ENCODE assay signal across 27 cellular contexts in genomic region chr12:67471810-67472209, GRCh38.
DNase-seq lines count a peak whose midpoint lies in the region; ATAC-seq and TF ChIP-seq lines count a peak whose summit lies in the region.
"Had no signal": no experiment of that assay in that cellular context is flagged by ENCODE, and none has a peak within 500 bp of the region (broad histone marks: within the 10 kb centered on the region; RNA-seq: fewer than 3 reads in every experiment).

No MANE protein-coding gene starts in this region.

- H3K9me2 ChIP-seq in MM.1S (replicated peaks; ENCODE audit: insufficient read depth, low read length), result no peaks in the 10 kb centered on the region

- no peak overlapping the region for H3K4me2 ChIP-seq in MM.1S (ENCODE audit: low read depth, low read length)
- H3K4me2 ChIP-seq: hepatocyte, KMS-11 had no signal

- intact Hi-C loops in left cardiac atrium (cut with DNase I), result no loop called here
- intact Hi-C loops in posterior cingulate gyrus (cut with DNase I), result no loop called here

- no peaks in the 10 kb centered on the region for H3K4me1 ChIP-seq in MM.1S (ENCODE audit: low read length)
- H3K4me1 ChIP-seq: stomach, thyroid gland had no signal

- no peak overlapping the region for H3K9ac ChIP-seq in MM.1S (ENCODE audit: low read length)
- H3K9ac ChIP-seq: KMS-11 had no signal

- H3K79me2 ChIP-seq in MM.1S (ENCODE audit: low read length), result no peaks in the 10 kb centered on the region
- H3K79me2 ChIP-seq: hepatocyte had no signal

- no peak overlapping the region for H3K4me3 ChIP-seq in MG63
- no peak overlapping the region for H3K4me3 ChIP-seq in MM.1S (ENCODE audit: low read length)
- H3K4me3 ChIP-seq: esophagus muscularis mucosa, hepatocyte, stomach, thyroid gland, uterus had no signal

- TF ChIP-seq CTCF in MM.1S (IDR thresholded peaks at IDR 0.05; ENCODE audit: low read length), result no peak

- H3K9me3 ChIP-seq in MG63 (peaks cover 7% of the 10 kb centered on the region), MM.1S (replicated peaks; ENCODE audit: insufficient read depth, low read length) (no peaks in the 10 kb centered on the region)
- H3K9me3 ChIP-seq: esophagus muscularis mucosa, thyroid gland, uterus had no signal

- H3K36me3 ChIP-seq in MG63 (no peaks in the 10 kb centered on the region), MM.1S (replicated peaks; ENCODE audit: insufficient read depth, low read length) (no peaks in the 10 kb centered on the region)
- H3K36me3 ChIP-seq: esophagus muscularis mucosa, stomach, thyroid gland, uterus had no signal

- peak; percentile 32 to 83 for ATAC-seq in left cardiac atrium
- ATAC-seq: PC-3, SK-N-SH treated with all-trans-retinoic acid at 6 μM for 48 hours had no signal

- H4K20me1 ChIP-seq in MM.1S (ENCODE audit: insufficient read depth, low read length), result no peaks in the 10 kb centered on the region

- H3K27me3 ChIP-seq in MG63 (no peaks in the 10 kb centered on the region), MM.1S (replicated peaks; ENCODE audit: insufficient read depth, low read length) (no peaks in the 10 kb centered on the region)
- H3K27me3 ChIP-seq: esophagus muscularis mucosa, hepatocyte, stomach, thyroid gland, uterus had no signal

- H3F3A ChIP-seq in MM.1S (ENCODE audit: insufficient read depth, low read length), result no peaks in the 10 kb centered on the region

- H2AFZ ChIP-seq in MM.1S (ENCODE audit: low read length), result no peak overlapping the region
- H2AFZ ChIP-seq: hepatocyte had no signal

- H3K27ac ChIP-seq in MM.1S (ENCODE audit: low read length), result no peak overlapping the region
- H3K27ac ChIP-seq: esophagus muscularis mucosa, hepatocyte, HL-60, KMS-11, stomach, thyroid gland had no signal

- DNase-seq in MG63 (peak; percentile 38), NCI-H69 (lab: John Stamatoyannopoulos, UW) (peak; percentile 13), left cardiac atrium (peak; percentile 36), posterior cingulate gyrus (peak in 6 of 10 donors; percentile 20 to 90 (median 38)), MM.1S (no peak), globus pallidus (ENCODE audit: low spot score) (no peak), NOMO-1 treated with DMSO at 0.1 percent for 48 hours (lab: John Stamatoyannopoulos, UW; ENCODE audit: unreplicated experiment) (no peak)
- DNase-seq: ACHN; activated CD4-positive, alpha-beta T cell treated with anti-CD3 and anti-CD28 coated beads, Interleukin-2, amount 50 U/mL, for 48 hours; activated CD4-positive, CD25-positive, alpha-beta regulatory T cell treated with anti-CD3 and anti-CD28 coated beads, Interleukin-2, amount 50 U/mL, for 72 hours; activated naive CD4-positive, alpha-beta T cell treated with Interleukin-2 at 50 U/mL for 16 hours; CD4-positive, alpha-beta memory T cell; cerebellar nuclear complex; H9; mammary epithelial cell; NCI-H1436 treated with DMSO at 0.1 percent for 48 hours; NCI-H2081 treated with DMSO at 0.1 percent for 48 hours; PC-3; stimulated activated CD4-positive, alpha-beta T cell treated with anti-CD3 and anti-CD28 coated beads, Interleukin-4, amount 100 ng/mL, for 1 hour; stomach; thyroid gland had no signal

Comparison
In these comparisons a context has a peak if more than half of its experiments do, and no peak if none do; other contexts are left out.
1. DNase-seq: peak in MG63 (single experiment), NCI-H69 (single experiment), left cardiac atrium (single experiment) and posterior cingulate gyrus (6 of 10); none in MM.1S (single experiment), globus pallidus (single experiment) and NOMO-1 treated with DMSO at 0.1 percent for 48 hours (single experiment).